Comparison of ENCODE assay signal across 8 cellular contexts in the genomic region with DNA sequence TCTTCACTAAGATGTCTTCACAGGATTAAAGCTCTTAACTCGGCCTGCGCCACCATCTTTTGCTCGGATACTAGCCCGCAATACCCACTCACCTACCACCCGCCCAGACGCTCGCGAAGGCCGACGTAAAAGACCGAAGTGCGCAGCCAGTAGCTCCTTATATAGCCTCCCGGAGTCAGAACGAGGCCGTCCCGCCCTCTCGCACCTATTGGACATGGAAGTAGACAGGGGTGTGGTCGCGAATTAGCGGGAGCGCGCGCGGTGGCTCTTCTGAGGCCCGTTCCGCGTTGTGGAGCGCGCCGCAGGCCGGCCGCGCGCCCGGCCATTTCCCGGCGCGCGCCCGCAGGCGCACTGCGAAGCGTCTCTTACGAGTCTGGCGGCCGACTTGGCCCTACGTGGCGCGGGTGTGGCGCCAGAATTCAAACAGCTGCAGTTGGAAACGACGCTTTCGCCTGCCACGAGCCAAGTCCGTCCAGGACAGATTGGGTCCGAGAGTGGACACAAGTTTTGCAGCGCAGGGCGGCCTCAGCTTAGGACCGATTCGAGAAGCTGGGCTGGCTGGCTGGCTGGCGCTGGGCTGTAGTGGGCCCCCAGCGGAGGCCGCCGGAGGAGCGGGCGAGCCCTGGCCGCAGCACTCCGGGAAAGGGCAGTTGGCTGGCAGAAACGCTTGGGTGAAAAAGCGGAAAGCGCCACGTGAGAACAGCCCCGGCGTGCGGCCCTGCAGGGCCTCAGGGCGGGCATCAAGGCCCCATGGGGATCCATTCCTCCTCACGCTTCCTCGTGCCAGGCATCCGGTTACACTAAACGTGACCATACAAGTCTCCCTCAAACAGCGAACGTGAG. TPM values are rescaled to one million over a fixed set of nuclear protein-coding genes. Genes with fewer than 3 reads are reported as not detected.
DNase-seq lines count a peak whose midpoint lies in the region; ATAC-seq and TF ChIP-seq lines count a peak whose summit lies in the region.

No MANE protein-coding gene starts in this region.

- H3K9ac ChIP-seq in duodenal mucosa (ENCODE audit: low read depth in 1 of 2, low read length in 2 of 2) = peak overlapping the region; percentile 91 to 95

- H3K4me3 Mint-ChIP-seq in CD4-positive, alpha-beta T cell = peak overlapping the region; percentile 98
- peak overlapping the region; percentile 95 for H3K4me3 Mint-ChIP-seq in activated CD4-positive, alpha-beta memory T cell treated with anti-CD3 and anti-CD28 coated beads for 36 hours

- H3K27ac Mint-ChIP-seq in CD4-positive, alpha-beta T cell = peak overlapping the region; percentile 97
- peak overlapping the region; percentile 90 for H3K27ac Mint-ChIP-seq in activated CD4-positive, alpha-beta memory T cell treated with anti-CD3 and anti-CD28 coated beads for 36 hours

- peaks cover 0 to 7% of the 10 kb centered on the region in 2 donors for H3K36me3 ChIP-seq in duodenal mucosa (ENCODE audit: control insufficient read depth in 1 of 2, insufficient read depth in 2 of 2, low read length in 2 of 2)
- H3K36me3 ChIP-seq in lower lobe of right lung = peaks cover 4% of the 10 kb centered on the region

- POLR2A ChIA-PET in CD4-positive, alpha-beta T cell (lab: Charles Lee) = interaction anchor here (0.6 to 5.8 kb wide), 30 partner anchors 9 to 1819 kb away, joined by 3 to 849 read pairs (median 5); partner anchors contain the start of genes CEP162, CYB5R4, NT5E and SNX14
- POLR2A ChIA-PET in activated CD4-positive, alpha-beta memory T cell treated with anti-CD3 and anti-CD28 coated beads for 36 hours (lab: Charles Lee) = interaction anchor here (0.6 to 10.9 kb wide), 14 partner anchors 9 to 1911 kb away, joined by 3 to 668 read pairs (median 4); partner anchors contain the start of genes NT5E, ORC3, RARS2 and SNX14

- no peak for TF ChIP-seq CTCF in CD4-positive, alpha-beta T cell (IDR thresholded peaks at IDR 0.05)
- TF ChIP-seq CTCF in lower lobe of right lung (IDR thresholded peaks at IDR 0.05) = no peak

- H3K4me1 ChIP-seq in duodenal mucosa (ENCODE audit: control insufficient read depth in 1 of 2, insufficient read depth in 2 of 2, low read length in 2 of 2) = peaks cover 30 to 33% of the 10 kb centered on the region in 2 donors
- H3K4me1 ChIP-seq in lower lobe of right lung = peaks cover 38% of the 10 kb centered on the region

- no peaks in the 10 kb centered on the region for H3K27me3 ChIP-seq in CD4-positive, alpha-beta T cell (ENCODE audit: control insufficient read depth, insufficient read depth, low read length)
- H3K27me3 ChIP-seq in duodenal mucosa (ENCODE audit: control insufficient read depth in 1 of 2, insufficient read depth in 2 of 2, low read length in 2 of 2) (no peaks in the 10 kb centered on the region), lower lobe of right lung (ENCODE audit: low read depth) (no peaks in the 10 kb centered on the region)

- H3K9me3 ChIP-seq in CD4-positive, alpha-beta T cell (ENCODE audit: control insufficient read depth, low read length) = no peaks in the 10 kb centered on the region
- H3K9me3 ChIP-seq in duodenal mucosa (ENCODE audit: control insufficient read depth in 1 of 2, low read length in 2 of 2) = no peaks in the 10 kb centered on the region
- no peaks in the 10 kb centered on the region for H3K9me3 ChIP-seq in lower lobe of right lung

- ATAC-seq in CD4-positive, alpha-beta T cell (ENCODE audit: poor library complexity) = peak; percentile 87
- ATAC-seq in GM19438 (IDR thresholded peaks at IDR 0.05; ENCODE audit: low read depth, unreplicated experiment) (peak; percentile 75), HG03571 (IDR thresholded peaks at IDR 0.05; ENCODE audit: unreplicated experiment) (peak; percentile 79), lower lobe of right lung (peak; percentile 99 to 100)

- peak overlapping the region; percentile 94 for H3K27ac ChIP-seq in CD4-positive, alpha-beta T cell (ENCODE audit: low read depth, low read length)
- H3K27ac ChIP-seq in duodenal mucosa (ENCODE audit: low read depth, low read length) (peak overlapping the region; percentile 79), lower lobe of right lung (peak overlapping the region; percentile 92)

- peak overlapping the region; percentile 96 to 100 for H3K4me3 ChIP-seq in duodenal mucosa (ENCODE audit: low read depth in 1 of 2, low read length in 2 of 2)
- H3K4me3 ChIP-seq in lower lobe of right lung = peak overlapping the region; percentile 84

- no peaks in the 10 kb centered on the region for H3K27me3 Mint-ChIP-seq in CD4-positive, alpha-beta T cell
- no peaks in the 10 kb centered on the region for H3K27me3 Mint-ChIP-seq in activated CD4-positive, alpha-beta memory T cell treated with anti-CD3 and anti-CD28 coated beads for 36 hours

- intact Hi-C loops in CD4-positive, alpha-beta T cell (cut with DNase I, micrococcal nuclease) = loop anchor here (1.0 to 10.0 kb wide), 7 partner anchors 9 to 324 kb away; partner anchors contain the start of genes SNX14 (in 1 of the 2) and SYNCRIP (in 1 of the 2)
- intact Hi-C loops in activated CD4-positive, alpha-beta memory T cell treated with anti-CD3 and anti-CD28 coated beads for 36 hours (cut with micrococcal nuclease) = loop anchor here (1.0 to 2.0 kb wide), 6 partner anchors 9 to 1730 kb away; partner anchors contain the start of genes CEP162 and ZNF292
- intact Hi-C loops in lower lobe of right lung (cut with DNase I) = no loop called here

- no peaks in the 10 kb centered on the region for H3K9me3 Mint-ChIP-seq in CD4-positive, alpha-beta T cell
- H3K9me3 Mint-ChIP-seq in activated CD4-positive, alpha-beta memory T cell treated with anti-CD3 and anti-CD28 coated beads for 36 hours = peaks cover 5% of the 10 kb centered on the region

- H3K4me1 Mint-ChIP-seq in CD4-positive, alpha-beta T cell (ENCODE audit: low read depth) = peaks cover 51% of the 10 kb centered on the region
- H3K4me1 Mint-ChIP-seq in activated CD4-positive, alpha-beta memory T cell treated with anti-CD3 and anti-CD28 coated beads for 36 hours (ENCODE audit: low read depth) = peaks cover 34% of the 10 kb centered on the region

- DNase-seq in CD4-positive, alpha-beta T cell = peak; percentile 97 to 99 (median 98)
- DNase-seq in NCI-H774 (lab: John Stamatoyannopoulos, UW) (peak; percentile 100), lower lobe of right lung (peak; percentile 99)
- peak; percentile 98 for DNase-seq in activated CD4-positive, alpha-beta memory T cell treated with anti-CD3 and anti-CD28 coated beads for 36 hours
- peak; percentile 94 to 98 (median 96) for DNase-seq in stimulated activated CD4-positive, alpha-beta T cell treated with anti-CD3 and anti-CD28 coated beads, TNF-alpha, amount 100 ng/mL, for 1 hour (ENCODE audit: low read depth in 3 of 3, low spot score in 1 of 3)

- CTCF ChIA-PET in CD4-positive, alpha-beta T cell (lab: Charles Lee) = interaction anchor here (1.4 to 3.0 kb wide), 5 partner anchors 9 to 148 kb away, joined by 3 to 14 read pairs (median 8); partner anchors contain the start of genes SNX14 and SYNCRIP
- CTCF ChIA-PET in activated CD4-positive, alpha-beta memory T cell treated with anti-CD3 and anti-CD28 coated beads for 36 hours (lab: Charles Lee) = interaction anchor here (0.7 to 3.3 kb wide), 5 partner anchors 9 to 86 kb away, joined by 3 to 34 read pairs (median 6); partner anchors contain the start of gene SYNCRIP

- H3K36me3 Mint-ChIP-seq in CD4-positive, alpha-beta T cell (ENCODE audit: low read depth) = peaks cover 49% of the 10 kb centered on the region
- peaks cover 53% of the 10 kb centered on the region for H3K36me3 Mint-ChIP-seq in activated CD4-positive, alpha-beta memory T cell treated with anti-CD3 and anti-CD28 coated beads for 36 hours

RNA-seq across cellular contexts. Expression of gene SYNCRIP, which starts 36.1 kb away (rescaled TPM):
- 10 to 100 TPM; 53.2 to 58.3 TPM for total RNA-seq in CD4-positive, alpha-beta T cell
- 100 to 1,000 TPM; 138 to 139 TPM for total RNA-seq in activated CD4-positive, alpha-beta memory T cell treated with anti-CD3 and anti-CD28 coated beads for 36 hours
- 78.7 TPM for total RNA-seq in lower lobe of right lung

Comparison
In these comparisons a context has a peak if more than half of its experiments do, and no peak if none do; other contexts are left out.
1. Peak in every context shown above with its lines: DNase-seq, ATAC-seq, H3K4me3 ChIP-seq and H3K27ac ChIP-seq.